ENCODE assay signal across 1 cellular context in the genomic region with DNA sequence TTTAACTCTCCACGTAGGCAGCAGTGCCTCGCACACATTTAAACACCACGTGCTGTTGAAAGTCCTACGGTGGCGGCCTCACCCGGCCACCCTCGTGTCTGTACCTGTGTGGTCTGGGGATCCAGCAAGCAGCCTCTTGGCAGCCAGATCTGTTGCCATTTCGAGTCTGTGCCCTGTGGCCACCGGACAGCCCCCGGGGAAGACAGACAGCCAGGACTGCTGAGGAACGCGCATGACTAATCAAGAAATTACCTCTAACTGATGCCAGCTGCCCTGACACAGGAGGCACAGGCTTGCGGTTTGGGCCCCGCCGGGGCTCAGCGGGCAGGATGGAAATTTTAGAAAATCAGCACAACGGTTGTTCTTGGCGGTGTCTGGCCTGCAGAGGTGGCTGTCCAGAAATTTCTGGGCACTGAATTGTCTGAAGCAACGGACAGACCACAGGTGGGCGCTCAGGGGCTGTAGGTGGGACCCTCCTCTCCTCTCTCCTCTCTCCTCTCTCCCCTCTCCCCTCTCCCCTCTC.
A peak's percentile ranks its signal among the peaks of the same experiment; 100 is the strongest.
TF ChIP-seq lines count a peak whose summit lies in the region.

No MANE protein-coding gene starts in this region.

TF ChIP-seq in GM12878, 131 proteins besides CTCF, POLR2A, EP300 and RAD21 (continued from another document):
- TF ChIP-seq, protein P1, sequence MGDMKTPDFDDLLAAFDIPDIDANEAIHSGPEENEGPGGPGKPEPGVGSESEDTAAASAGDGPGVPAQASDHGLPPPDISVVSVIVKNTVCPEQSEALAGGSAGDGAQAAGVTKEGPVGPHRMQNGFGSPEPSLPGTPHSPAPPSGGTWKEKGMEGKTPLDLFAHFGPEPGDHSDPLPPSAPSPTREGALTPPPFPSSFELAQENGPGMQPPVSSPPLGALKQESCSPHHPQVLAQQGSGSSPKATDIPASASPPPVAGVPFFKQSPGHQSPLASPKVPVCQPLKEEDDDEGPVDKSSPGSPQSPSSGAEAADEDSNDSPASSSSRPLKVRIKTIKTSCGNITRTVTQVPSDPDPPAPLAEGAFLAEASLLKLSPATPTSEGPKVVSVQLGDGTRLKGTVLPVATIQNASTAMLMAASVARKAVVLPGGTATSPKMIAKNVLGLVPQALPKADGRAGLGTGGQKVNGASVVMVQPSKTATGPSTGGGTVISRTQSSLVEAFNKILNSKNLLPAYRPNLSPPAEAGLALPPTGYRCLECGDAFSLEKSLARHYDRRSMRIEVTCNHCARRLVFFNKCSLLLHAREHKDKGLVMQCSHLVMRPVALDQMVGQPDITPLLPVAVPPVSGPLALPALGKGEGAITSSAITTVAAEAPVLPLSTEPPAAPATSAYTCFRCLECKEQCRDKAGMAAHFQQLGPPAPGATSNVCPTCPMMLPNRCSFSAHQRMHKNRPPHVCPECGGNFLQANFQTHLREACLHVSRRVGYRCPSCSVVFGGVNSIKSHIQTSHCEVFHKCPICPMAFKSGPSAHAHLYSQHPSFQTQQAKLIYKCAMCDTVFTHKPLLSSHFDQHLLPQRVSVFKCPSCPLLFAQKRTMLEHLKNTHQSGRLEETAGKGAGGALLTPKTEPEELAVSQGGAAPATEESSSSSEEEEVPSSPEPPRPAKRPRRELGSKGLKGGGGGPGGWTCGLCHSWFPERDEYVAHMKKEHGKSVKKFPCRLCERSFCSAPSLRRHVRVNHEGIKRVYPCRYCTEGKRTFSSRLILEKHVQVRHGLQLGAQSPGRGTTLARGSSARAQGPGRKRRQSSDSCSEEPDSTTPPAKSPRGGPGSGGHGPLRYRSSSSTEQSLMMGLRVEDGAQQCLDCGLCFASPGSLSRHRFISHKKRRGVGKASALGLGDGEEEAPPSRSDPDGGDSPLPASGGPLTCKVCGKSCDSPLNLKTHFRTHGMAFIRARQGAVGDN (IDR thresholded peaks at IDR 0.05): peak; percentile 97
- TF ChIP-seq HDGF (IDR thresholded peaks at IDR 0.05) (0 out of 2 replicates have a peak, but pooled peaks have one; percentile 46), CBFB (IDR thresholded peaks at IDR 0.05; ENCODE audit: low read depth) (peak; percentile 75), BCL11A (IDR thresholded peaks at IDR 0.05; ENCODE audit: low read depth, low read length) (peak; percentile 35; the same call in 1 of the 2 replicates), YY1 (IDR thresholded peaks at IDR 0.05; ENCODE audit: low read depth, low read length) (peak; percentile 49; the same call in 1 of the 2 replicates), MEF2B (IDR thresholded peaks at IDR 0.05; ENCODE audit: partially characterized antibody, poor library complexity, severe bottlenecking) (peak; percentile 59), BCL3 (IDR thresholded peaks at IDR 0.05; ENCODE audit: borderline replicate concordance, insufficient read depth, low read depth, low read length, poor library complexity, severe bottlenecking) (peak; percentile 76), POLR2AphosphoS5 (IDR thresholded peaks at IDR 0.05; ENCODE audit: low read length) (0 out of 2 replicates have a peak, but pooled peaks have one; percentile 23), RUNX3 (IDR thresholded peaks at IDR 0.05; ENCODE audit: low read length) (peak; percentile 93), HCFC1 (IDR thresholded peaks at IDR 0.05; ENCODE audit: low read length) (no peak), EGR1 (IDR thresholded peaks at IDR 0.05; ENCODE audit: borderline replicate concordance in 1 of 2, low read depth in 2 of 2, low read length in 2 of 2) (no peak), EED (IDR thresholded peaks at IDR 0.05; ENCODE audit: low read depth) (peak; percentile 88), NR2F1 (conservative IDR thresholded peaks at IDR 0.05) (peak; percentile 39), YBX1 (IDR thresholded peaks at IDR 0.05) (no peak), POU2F2 (IDR thresholded peaks at IDR 0.05; ENCODE audit: borderline replicate concordance, low read depth, low read length) (peak; percentile 40; the same call in 1 of the 3 replicates), MTA3 (IDR thresholded peaks at IDR 0.05; ENCODE audit: borderline replicate concordance, low read length) (0 out of 2 replicates have a peak, but pooled peaks have one; percentile 39), TCF12 (IDR thresholded peaks at IDR 0.05; ENCODE audit: low read depth, low read length) (peak; percentile 61; the same call in 1 of the 2 replicates), IKZF2 (IDR thresholded peaks at IDR 0.05) (peak; percentile 58 to 62; a peak in 1 of 4 replicates), CHD2 (IDR thresholded peaks at IDR 0.05; ENCODE audit: borderline replicate concordance, low read depth, low read length) (0 out of 2 replicates have a peak, but pooled peaks have one; percentile 35), PKNOX1 (IDR thresholded peaks at IDR 0.05) (peak; percentile 71), MTA2 (IDR thresholded peaks at IDR 0.05; ENCODE audit: low read depth) (peak; percentile 62), SMC3 (IDR thresholded peaks at IDR 0.05; ENCODE audit: borderline replicate concordance, low read length) (no peak), ZBED1 (IDR thresholded peaks at IDR 0.05; ENCODE audit: borderline replicate concordance) (0 out of 2 replicates have a peak, but pooled peaks have one; percentile 46), ASH2L (IDR thresholded peaks at IDR 0.05; ENCODE audit: borderline replicate concordance, low read depth) (no peak), RELB (IDR thresholded peaks at IDR 0.05; ENCODE audit: low read depth) (peak; percentile 31; the same call in 1 of the 2 replicates), BACH1 (IDR thresholded peaks at IDR 0.05; ENCODE audit: borderline replicate concordance) (peak; percentile 34; the same call in 1 of the 2 replicates), DPF2 (IDR thresholded peaks at IDR 0.05) (peak; percentile 59), KDM1A (IDR thresholded peaks at IDR 0.05; ENCODE audit: borderline replicate concordance) (no peak), ETV6 (conservative IDR thresholded peaks at IDR 0.05 in 1 of 2, IDR thresholded peaks at IDR 0.05 in 1 of 2; ENCODE audit: borderline replicate concordance in 1 of 2, low read depth in 1 of 2) (peak in 1 of 2 experiments; percentile 38; a peak in 1 of 4 replicates), BHLHE40 (IDR thresholded peaks at IDR 0.05; ENCODE audit: borderline replicate concordance in 1 of 2, low read depth in 2 of 2, low read length in 1 of 2) (peak; percentile 56 to 79), IKZF1 (conservative IDR thresholded peaks at IDR 0.05) (peak; percentile 82)
- TF ChIP-seq, protein P2, sequence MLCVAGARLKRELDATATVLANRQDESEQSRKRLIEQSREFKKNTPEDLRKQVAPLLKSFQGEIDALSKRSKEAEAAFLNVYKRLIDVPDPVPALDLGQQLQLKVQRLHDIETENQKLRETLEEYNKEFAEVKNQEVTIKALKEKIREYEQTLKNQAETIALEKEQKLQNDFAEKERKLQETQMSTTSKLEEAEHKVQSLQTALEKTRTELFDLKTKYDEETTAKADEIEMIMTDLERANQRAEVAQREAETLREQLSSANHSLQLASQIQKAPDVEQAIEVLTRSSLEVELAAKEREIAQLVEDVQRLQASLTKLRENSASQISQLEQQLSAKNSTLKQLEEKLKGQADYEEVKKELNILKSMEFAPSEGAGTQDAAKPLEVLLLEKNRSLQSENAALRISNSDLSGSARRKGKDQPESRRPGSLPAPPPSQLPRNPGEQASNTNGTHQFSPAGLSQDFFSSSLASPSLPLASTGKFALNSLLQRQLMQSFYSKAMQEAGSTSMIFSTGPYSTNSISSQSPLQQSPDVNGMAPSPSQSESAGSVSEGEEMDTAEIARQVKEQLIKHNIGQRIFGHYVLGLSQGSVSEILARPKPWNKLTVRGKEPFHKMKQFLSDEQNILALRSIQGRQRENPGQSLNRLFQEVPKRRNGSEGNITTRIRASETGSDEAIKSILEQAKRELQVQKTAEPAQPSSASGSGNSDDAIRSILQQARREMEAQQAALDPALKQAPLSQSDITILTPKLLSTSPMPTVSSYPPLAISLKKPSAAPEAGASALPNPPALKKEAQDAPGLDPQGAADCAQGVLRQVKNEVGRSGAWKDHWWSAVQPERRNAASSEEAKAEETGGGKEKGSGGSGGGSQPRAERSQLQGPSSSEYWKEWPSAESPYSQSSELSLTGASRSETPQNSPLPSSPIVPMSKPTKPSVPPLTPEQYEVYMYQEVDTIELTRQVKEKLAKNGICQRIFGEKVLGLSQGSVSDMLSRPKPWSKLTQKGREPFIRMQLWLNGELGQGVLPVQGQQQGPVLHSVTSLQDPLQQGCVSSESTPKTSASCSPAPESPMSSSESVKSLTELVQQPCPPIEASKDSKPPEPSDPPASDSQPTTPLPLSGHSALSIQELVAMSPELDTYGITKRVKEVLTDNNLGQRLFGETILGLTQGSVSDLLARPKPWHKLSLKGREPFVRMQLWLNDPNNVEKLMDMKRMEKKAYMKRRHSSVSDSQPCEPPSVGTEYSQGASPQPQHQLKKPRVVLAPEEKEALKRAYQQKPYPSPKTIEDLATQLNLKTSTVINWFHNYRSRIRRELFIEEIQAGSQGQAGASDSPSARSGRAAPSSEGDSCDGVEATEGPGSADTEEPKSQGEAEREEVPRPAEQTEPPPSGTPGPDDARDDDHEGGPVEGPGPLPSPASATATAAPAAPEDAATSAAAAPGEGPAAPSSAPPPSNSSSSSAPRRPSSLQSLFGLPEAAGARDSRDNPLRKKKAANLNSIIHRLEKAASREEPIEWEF (IDR thresholded peaks at IDR 0.05; ENCODE audit: insufficient replicate concordance, low read depth, low read length): no peak
- TF ChIP-seq, protein P3, sequence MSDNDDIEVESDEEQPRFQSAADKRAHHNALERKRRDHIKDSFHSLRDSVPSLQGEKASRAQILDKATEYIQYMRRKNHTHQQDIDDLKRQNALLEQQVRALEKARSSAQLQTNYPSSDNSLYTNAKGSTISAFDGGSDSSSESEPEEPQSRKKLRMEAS (IDR thresholded peaks at IDR 0.05; ENCODE audit: low read depth, low read length): 0 out of 2 replicates have a peak, but pooled peaks have one; percentile 71
- TF ChIP-seq, protein P4, sequence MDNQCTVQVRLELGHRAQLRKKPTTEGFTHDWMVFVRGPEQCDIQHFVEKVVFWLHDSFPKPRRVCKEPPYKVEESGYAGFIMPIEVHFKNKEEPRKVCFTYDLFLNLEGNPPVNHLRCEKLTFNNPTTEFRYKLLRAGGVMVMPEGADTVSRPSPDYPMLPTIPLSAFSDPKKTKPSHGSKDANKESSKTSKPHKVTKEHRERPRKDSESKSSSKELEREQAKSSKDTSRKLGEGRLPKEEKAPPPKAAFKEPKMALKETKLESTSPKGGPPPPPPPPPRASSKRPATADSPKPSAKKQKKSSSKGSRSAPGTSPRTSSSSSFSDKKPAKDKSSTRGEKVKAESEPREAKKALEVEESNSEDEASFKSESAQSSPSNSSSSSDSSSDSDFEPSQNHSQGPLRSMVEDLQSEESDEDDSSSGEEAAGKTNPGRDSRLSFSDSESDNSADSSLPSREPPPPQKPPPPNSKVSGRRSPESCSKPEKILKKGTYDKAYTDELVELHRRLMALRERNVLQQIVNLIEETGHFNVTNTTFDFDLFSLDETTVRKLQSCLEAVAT (IDR thresholded peaks at IDR 0.05): peak; percentile 65
